In the genomic region with DNA sequence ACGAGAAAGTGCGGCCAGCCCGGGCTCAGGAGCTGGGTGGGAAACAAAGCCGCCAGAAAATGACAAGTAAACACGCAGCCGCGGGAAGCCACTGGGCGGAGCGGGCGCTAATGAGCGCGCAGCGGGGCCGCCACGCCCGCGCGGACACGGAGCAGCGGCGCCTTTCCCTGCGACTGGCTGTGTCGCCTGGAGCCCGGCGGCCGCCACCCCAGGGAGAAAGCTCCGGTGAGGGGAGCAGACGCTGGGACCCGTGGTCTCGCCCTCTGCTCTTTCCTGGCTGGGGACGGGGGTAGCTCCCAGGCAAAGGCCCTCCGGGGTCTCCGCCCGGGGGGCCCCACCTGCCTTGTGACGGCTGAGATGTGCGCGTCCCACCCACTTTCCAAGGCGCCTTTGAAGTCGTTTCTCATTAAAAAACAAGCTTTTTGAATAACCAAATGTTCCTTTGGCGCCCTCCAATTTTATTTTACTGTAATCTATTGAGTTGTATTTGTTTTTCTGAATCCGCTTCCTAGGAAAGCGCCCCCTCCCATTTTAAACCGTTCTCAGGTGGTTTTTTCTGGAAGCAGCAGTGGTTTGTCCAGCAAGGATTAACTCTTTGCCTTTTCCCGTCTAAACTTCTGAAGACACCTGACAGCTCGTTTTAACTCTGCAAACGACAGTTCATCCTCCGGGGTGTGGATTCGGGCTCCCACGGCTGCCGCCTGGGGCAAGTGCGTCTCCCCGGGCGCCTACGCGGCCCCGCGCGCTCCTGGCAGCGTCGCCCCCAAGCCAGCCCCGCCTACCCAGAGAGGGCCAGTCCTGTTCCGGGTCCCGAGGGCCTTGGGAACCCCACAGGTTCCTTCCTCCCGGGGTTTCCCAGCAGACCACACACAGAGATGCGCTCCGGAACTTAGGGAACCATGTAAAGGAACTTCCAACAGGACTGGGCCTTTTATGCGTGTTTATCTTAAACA, we compare ENCODE assay signal across 9 cellular contexts. TPM values are rescaled to one million over a fixed set of nuclear protein-coding genes. Genes with fewer than 3 reads are reported as not detected.
A peak's percentile ranks its signal among the peaks of the same experiment; 100 is the strongest.
DNase-seq lines count a peak whose midpoint lies in the region; ATAC-seq and TF ChIP-seq lines count a peak whose summit lies in the region.
"Had no signal": no experiment of that assay in that cellular context is flagged by ENCODE, and none has a peak within 500 bp of the region (broad histone marks: within the 10 kb centered on the region; RNA-seq: fewer than 3 reads in every experiment).

No MANE protein-coding gene starts in this region.

- peaks cover 13 to 43% (median 31%) of the 10 kb centered on the region in 4 donors for H3K4me1 Mint-ChIP-seq in naive thymus-derived CD8-positive, alpha-beta T cell

- ATAC-seq in GM21786 (IDR thresholded peaks at IDR 0.05; ENCODE audit: unreplicated experiment) (peak; percentile 44), GM21737 (IDR thresholded peaks at IDR 0.05; ENCODE audit: unreplicated experiment) (no peak), HG03378 (IDR thresholded peaks at IDR 0.05; ENCODE audit: unreplicated experiment) (no peak)
- peak; percentile 53 to 69 for ATAC-seq in naive thymus-derived CD8-positive, alpha-beta T cell

- no peak for TF ChIP-seq CTCF in dorsolateral prefrontal cortex (IDR thresholded peaks at IDR 0.05 in 54 of 56, conservative IDR thresholded peaks at IDR 0.05 in 2 of 56; ENCODE audit: low read depth in 1 of 56, partially characterized antibody in 56 of 56)

- H3K9me3 Mint-ChIP-seq in naive thymus-derived CD8-positive, alpha-beta T cell = peaks cover 0 to 4% (median 0%) of the 10 kb centered on the region in 9 donors

- H3K9ac ChIP-seq in NT2/D1 (ENCODE audit: insufficient read length, low read depth) = peak overlapping the region; percentile 42

- peak overlapping the region; percentile 64 to 89 (median 83) for H3K4me3 Mint-ChIP-seq in naive thymus-derived CD8-positive, alpha-beta T cell

- H3K27ac ChIP-seq in dorsolateral prefrontal cortex = peak overlapping the region in 1 of 59 donors; percentile 27

- no peaks in the 10 kb centered on the region for H3K36me3 ChIP-seq in NT2/D1 (ENCODE audit: insufficient read depth, insufficient read length, low read length)

- H3K4me3 ChIP-seq in NT2/D1 (ENCODE audit: insufficient read length, low read depth) = peak overlapping the region; percentile 39
- peak overlapping the region; percentile 26 to 72 (median 58) for H3K4me3 ChIP-seq in dorsolateral prefrontal cortex

- H3K27ac Mint-ChIP-seq in naive thymus-derived CD8-positive, alpha-beta T cell = peak overlapping the region in 2 of 10 donors; percentile 39 to 41

- H3K4me1 ChIP-seq in NT2/D1 (ENCODE audit: insufficient read depth, insufficient read length) = peaks cover 2% of the 10 kb centered on the region

- no peaks in the 10 kb centered on the region for H3K36me3 Mint-ChIP-seq in naive thymus-derived CD8-positive, alpha-beta T cell

- no peak for DNase-seq in NT2/D1 (ENCODE audit: low read depth, low spot score)
- no peak for DNase-seq in dorsolateral prefrontal cortex
- peak in 2 of 10 donors; percentile 16 to 30 for DNase-seq in naive thymus-derived CD8-positive, alpha-beta T cell
- DNase-seq in cerebellum (ENCODE audit: low spot score) = no peak
- DNase-seq in posterior cingulate gyrus = no peak

- POLR2A ChIA-PET in naive thymus-derived CD8-positive, alpha-beta T cell (lab: Charles Lee) = no interaction called here

- H3K9me3 ChIP-seq in NT2/D1 (ENCODE audit: insufficient read depth, low read length) = no peaks in the 10 kb centered on the region

- intact Hi-C loops in dorsolateral prefrontal cortex (cut with DNase I) (no loop called here), posterior cingulate gyrus (cut with DNase I) (no loop called here)

- peaks cover 25% of the 10 kb centered on the region for H3K27me3 ChIP-seq in NT2/D1 (ENCODE audit: insufficient read depth, insufficient read length)
- H3K27me3 ChIP-seq in dorsolateral prefrontal cortex = peaks cover 0 to 48% (median 19%) of the 10 kb centered on the region in 45 donors

- peaks cover 0 to 17% (median 0%) of the 10 kb centered on the region in 5 donors for H3K27me3 Mint-ChIP-seq in naive thymus-derived CD8-positive, alpha-beta T cell

RNA-seq across cellular contexts. Expression of gene PRR18, which starts 54.6 kb away (rescaled TPM):
- total RNA-seq in dorsolateral prefrontal cortex (100 to 1,000 TPM in 13 of 120 experiments, 10 to 100 TPM in 105, 1 to 10 TPM in 2; 7.1 to 260 (median 51.2) TPM), cerebellum (0.54 TPM)
- total RNA-seq in naive thymus-derived CD8-positive, alpha-beta T cell = not detected
- polyA plus RNA-seq in naive thymus-derived CD8-positive, alpha-beta T cell = not detected
- total RNA-seq: fibroblast of lung had no signal
- polyA plus RNA-seq: fibroblast of lung had no signal

Comparison
In these comparisons a context has a peak if more than half of its experiments do, and no peak if none do; other contexts are left out.
1. ATAC-seq: peak in GM21786 (single experiment) and naive thymus-derived CD8-positive, alpha-beta T cell (2 of 2); none in GM21737 (single experiment) and HG03378 (single experiment).